ENCODE assay signal across 7 cellular contexts in the genomic region with DNA sequence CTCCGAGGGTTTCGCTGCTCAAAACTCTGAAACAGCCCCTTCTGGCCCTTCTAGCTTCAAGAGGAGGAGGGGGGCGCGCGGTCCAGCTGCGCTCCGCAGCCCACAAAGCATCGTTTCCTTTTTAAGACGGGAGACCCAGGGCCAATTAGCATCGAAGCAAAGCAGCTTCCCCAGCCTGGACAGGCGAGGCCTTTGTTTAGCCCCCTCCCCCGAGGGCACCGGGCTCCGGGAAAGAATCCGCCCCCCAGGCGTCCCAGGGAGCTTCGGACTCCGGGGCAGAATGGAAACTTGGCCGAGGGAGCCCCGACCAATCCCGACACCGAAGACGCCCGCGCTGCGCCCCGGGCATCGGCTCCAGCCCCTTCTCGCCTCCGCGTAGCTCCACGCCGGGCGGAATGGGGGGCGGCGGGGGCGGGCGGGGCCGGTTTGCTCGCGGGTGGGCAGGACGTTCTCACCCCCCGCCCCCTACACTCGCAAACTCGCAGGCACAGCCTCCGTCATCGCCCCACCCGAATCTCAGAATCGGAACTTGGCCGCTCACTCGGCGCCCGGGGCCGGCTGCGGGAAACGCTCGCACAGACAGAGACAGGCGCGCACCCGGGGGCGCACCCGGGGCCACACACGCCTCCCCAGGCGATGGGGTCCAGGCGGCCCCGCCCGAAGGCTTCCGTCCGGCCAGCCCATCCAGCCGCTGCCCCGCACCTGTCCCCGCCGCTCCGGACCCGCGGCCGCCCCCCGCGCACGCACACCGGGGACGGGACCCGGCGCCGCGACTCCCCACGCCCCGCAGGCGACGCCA. TPM values are rescaled to one million over a fixed set of nuclear protein-coding genes. Genes with fewer than 3 reads are reported as not detected.
DNase-seq lines count a peak whose midpoint lies in the region; ATAC-seq and TF ChIP-seq lines count a peak whose summit lies in the region.
"Had no signal": no experiment of that assay in that cellular context is flagged by ENCODE, and none has a peak within 500 bp of the region (broad histone marks: within the 10 kb centered on the region; RNA-seq: fewer than 3 reads in every experiment).

No MANE protein-coding gene starts in this region.

- DNase-seq in GM20000 (ENCODE audit: low spot score) (peak; percentile 63), coronary artery (ENCODE audit: low spot score) (no peak), osteocyte (ENCODE audit: extremely low spot score, unreplicated experiment) (no peak), amniotic stem cell (lab: John Stamatoyannopoulos, UW) (no peak)
- DNase-seq: activated effector memory CD4-positive, alpha-beta T cell treated with anti-CD3 and anti-CD28 coated beads, Interleukin-2, amount 50 U/mL, for 16 hours had no signal

- peaks cover 13% of the 10 kb centered on the region for H3K4me1 Mint-ChIP-seq in osteocyte (ENCODE audit: unreplicated experiment)

- ATAC-seq in HG03280 (IDR thresholded peaks at IDR 0.05; ENCODE audit: unreplicated experiment) (no peak), HG02798 (IDR thresholded peaks at IDR 0.05; ENCODE audit: poor library complexity, unreplicated experiment) (no peak)

- no peak overlapping the region for H3K27ac ChIP-seq in coronary artery

- TF ChIP-seq CTCF in GM20000 (IDR thresholded peaks at IDR 0.05; ENCODE audit: extremely low read depth, missing control alignments) (no peak), coronary artery (IDR thresholded peaks at IDR 0.05) (no peak), osteocyte (IDR thresholded peaks at IDR 0.05) (no peak)

- H3K27me3 Mint-ChIP-seq in osteocyte (ENCODE audit: unreplicated experiment) = peaks cover 52% of the 10 kb centered on the region

- H3K36me3 Mint-ChIP-seq in osteocyte (ENCODE audit: unreplicated experiment) = no peaks in the 10 kb centered on the region

- H3K4me3 ChIP-seq in coronary artery = peak overlapping the region; percentile 70

- H3K4me3 Mint-ChIP-seq in osteocyte (ENCODE audit: unreplicated experiment) = peak overlapping the region; percentile 49

- H3K27ac Mint-ChIP-seq in osteocyte (ENCODE audit: unreplicated experiment) = no peak overlapping the region

- no peaks in the 10 kb centered on the region for H3K9me3 Mint-ChIP-seq in osteocyte (ENCODE audit: unreplicated experiment)

RNA-seq across cellular contexts. Expression of a gene that starts 0.6 kb away (rescaled TPM):
- total RNA-seq in osteocyte = 0.62 TPM in 1 of 2 replicates, not detected in the other

RNA-seq across cellular contexts. Expression of a gene that starts 17.9 kb away (rescaled TPM):
- not detected in 2 replicates for total RNA-seq in osteocyte

RNA-seq across cellular contexts. Expression of a gene that starts 19.0 kb away (rescaled TPM):
- total RNA-seq in osteocyte = 116 and 119 TPM in 2 replicates

RNA-seq across cellular contexts. Expression of a gene that starts 37.7 kb away (rescaled TPM):
- 44.9 and 46.8 TPM in 2 replicates for total RNA-seq in osteocyte

RNA-seq across cellular contexts. Expression of a gene that starts 39.3 kb away (rescaled TPM):
- not detected in 2 replicates for total RNA-seq in osteocyte
